ENCODE assay signal across 25 cellular contexts in the genomic region with DNA sequence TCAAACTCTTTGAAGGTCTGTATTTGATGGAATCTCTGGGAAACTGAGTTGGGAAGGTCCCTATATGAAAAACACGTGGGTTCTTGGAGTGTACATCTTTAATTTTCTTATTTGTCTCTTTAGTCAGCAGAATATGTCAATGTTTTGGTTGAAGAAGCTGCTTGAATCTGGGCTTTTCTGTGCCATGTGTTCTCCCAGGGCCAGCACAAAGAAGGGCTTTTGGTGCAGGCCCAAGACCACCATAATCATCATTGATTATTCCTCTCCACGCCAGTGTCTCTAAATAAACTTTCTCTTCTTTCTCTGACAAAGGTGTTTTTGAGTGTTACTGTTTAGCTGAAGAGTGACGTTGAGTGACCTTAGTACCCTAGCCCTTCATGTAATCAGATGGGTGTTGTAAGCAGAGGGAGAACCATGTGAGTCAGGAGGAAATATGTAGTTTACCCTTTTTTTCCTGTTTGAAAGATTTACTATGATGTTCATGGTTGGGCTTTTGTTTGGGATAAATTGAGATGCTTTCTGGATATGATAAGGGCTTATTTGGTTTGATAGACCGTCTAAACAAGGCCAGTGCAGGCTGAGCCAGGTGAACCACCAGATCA. TPM values are rescaled to one million over a fixed set of nuclear protein-coding genes. Genes with fewer than 3 reads are reported as not detected.
DNase-seq lines count a peak whose midpoint lies in the region; ATAC-seq, FAIRE-seq and TF ChIP-seq lines count a peak whose summit lies in the region.
"Had no signal": no experiment of that assay in that cellular context is flagged by ENCODE, and none has a peak within 500 bp of the region (broad histone marks: within the 10 kb centered on the region; RNA-seq: fewer than 3 reads in every experiment).

No MANE protein-coding gene starts in this region.

- TF ChIP-seq RAD21 in K562 (CRISPR knock-in tag; conservative IDR thresholded peaks at IDR 0.05 in 1 of 2, IDR thresholded peaks at IDR 0.05 in 1 of 2) (no peak), liver (IDR thresholded peaks at IDR 0.05) (peak; percentile 52)

- peak; percentile 38 for DNase-seq in HuH-7 (ENCODE audit: low spot score)
- no peak for DNase-seq in K562 (ENCODE audit: extremely low read depth in 1 of 4, low spot score in 3 of 4)
- peak; percentile 64 for DNase-seq in small intestine
- no peak for DNase-seq in NCI-H226
- no peak for DNase-seq in heart right ventricle
- no peak for DNase-seq in amygdala (lab: John Stamatoyannopoulos, UW)
- DNase-seq: 8988T; Calu3; CD4-positive, alpha-beta memory T cell; DND-41; EL; HCEC 1CT; KBM-7 had no signal

- no peaks in the 10 kb centered on the region for H3K9me1 ChIP-seq in K562 (ENCODE audit: control insufficient read depth, insufficient read depth, low read length)

- H3K4me3 ChIP-seq in K562: no peak overlapping the region
- H3K4me3 ChIP-seq in liver (ENCODE audit: low read depth in 1 of 3, low read length in 3 of 3): no peak overlapping the region
- H3K4me3 ChIP-seq in small intestine (ENCODE audit: low read depth in 1 of 2, low read length in 2 of 2): no peak overlapping the region
- no peak overlapping the region for H3K4me3 ChIP-seq in heart right ventricle
- H3K4me3 ChIP-seq: BLaER1, GM23338 had no signal

- no peaks in the 10 kb centered on the region for H3K9me3 ChIP-seq in K562 (replicated peaks; ENCODE audit: control insufficient read depth, insufficient read depth, low read depth, low read length)
- H3K9me3 ChIP-seq in liver (ENCODE audit: control insufficient read depth in 4 of 4, low read length in 3 of 4): no peaks in the 10 kb centered on the region
- H3K9me3 ChIP-seq in small intestine (ENCODE audit: control insufficient read depth, low read depth): no peaks in the 10 kb centered on the region
- no peaks in the 10 kb centered on the region for H3K9me3 ChIP-seq in heart right ventricle
- H3K9me3 ChIP-seq: BLaER1 had no signal

- no peaks in the 10 kb centered on the region for H4K20me1 ChIP-seq in K562 (replicated peaks; ENCODE audit: control insufficient read depth, insufficient read depth, low read length)
- H4K20me1 ChIP-seq: BLaER1 had no signal

- H3K27me3 ChIP-seq in K562 (ENCODE audit: control insufficient read depth in 2 of 2, insufficient read depth in 2 of 2, low read length in 2 of 2): no peaks in the 10 kb centered on the region
- no peaks in the 10 kb centered on the region for H3K27me3 ChIP-seq in liver (ENCODE audit: control insufficient read depth in 4 of 4, insufficient read depth in 4 of 4, low read length in 3 of 4)
- no peaks in the 10 kb centered on the region for H3K27me3 ChIP-seq in small intestine (ENCODE audit: control insufficient read depth in 2 of 2, insufficient read depth in 2 of 2, low read length in 2 of 2)
- no peaks in the 10 kb centered on the region for H3K27me3 ChIP-seq in heart right ventricle
- H3K27me3 ChIP-seq: BLaER1 had no signal

- H3K4me2 ChIP-seq in K562 (ENCODE audit: insufficient read depth, low read length): no peak overlapping the region
- H3K4me2 ChIP-seq: BLaER1, GM23338 had no signal

- H3K36me3 ChIP-seq in K562 (ENCODE audit: control insufficient read depth, insufficient read depth, low read length) (no peaks in the 10 kb centered on the region), liver (ENCODE audit: control insufficient read depth in 4 of 4, insufficient read depth in 3 of 4, low read depth in 1 of 4, low read length in 3 of 4) (no peaks in the 10 kb centered on the region), small intestine (ENCODE audit: control insufficient read depth in 2 of 2, insufficient read depth in 2 of 2, low read length in 2 of 2) (no peaks in the 10 kb centered on the region), heart right ventricle (no peaks in the 10 kb centered on the region)
- H3K36me3 ChIP-seq: BLaER1 had no signal

- in situ Hi-C loops in K562 (cut with MboI): no loop called here

- H2AFZ ChIP-seq in K562 (ENCODE audit: low read depth, low read length): peak overlapping the region; percentile 50
- H2AFZ ChIP-seq: GM23338 had no signal

- no peaks in the 10 kb centered on the region for H3K79me2 ChIP-seq in K562 (ENCODE audit: control insufficient read depth, insufficient read depth, low read length)

- WGBS in K562 (ENCODE audit: insufficient coverage, low coverage, missing lambda C conversion rate): 18% methylated on average over 4 of the region's 4 CpGs
- WGBS in liver: 28% methylated on average over 4 of the region's 4 CpGs
- WGBS in small intestine, 3 donors: 5 to 49% (median 26%) methylated on average over 4 of the region's 4 CpGs
- WGBS in heart right ventricle, 2 donors: 83% methylated on average over 4 of the region's 4 CpGs

- ATAC-seq in K562: no peak
- no peak for ATAC-seq in heart right ventricle
- no peak for ATAC-seq in HG03520 (IDR thresholded peaks at IDR 0.05; ENCODE audit: unreplicated experiment)
- ATAC-seq: GM23338 had no signal

- TF ChIP-seq CTCF in K562 (IDR thresholded peaks at IDR 0.05 in 2 of 3, conservative IDR thresholded peaks at IDR 0.05 in 1 of 3; ENCODE audit: insufficient read depth in 2 of 3, low read depth in 1 of 3, low read length in 3 of 3) (no peak), liver (IDR thresholded peaks at IDR 0.05; ENCODE audit: low read depth, low read length, missing input control) (no peak), heart right ventricle (IDR thresholded peaks at IDR 0.05) (no peak)

- intact Hi-C loops in K562 (cut with micrococcal nuclease) (loop anchor here (10.0 kb wide), 1 partner anchor 293 kb away; no protein-coding TSS in a partner anchor), heart right ventricle (cut with DNase I) (no loop called here)

- H3K9ac ChIP-seq in K562 (ENCODE audit: insufficient read depth in 1 of 2, low read depth in 2 of 2, low read length in 2 of 2) (no peak overlapping the region), liver (ENCODE audit: low read depth in 1 of 2, low read length in 2 of 2) (peak overlapping the region in 1 of 2 donors; percentile 17)
- H3K9ac ChIP-seq: BLaER1 had no signal

- H3K4me1 ChIP-seq in K562 (replicated peaks in 1 of 2; ENCODE audit: control insufficient read depth in 2 of 2, insufficient read depth in 2 of 2, low read length in 2 of 2) (no peaks in the 10 kb centered on the region), liver (ENCODE audit: control insufficient read depth in 4 of 4, insufficient read depth in 4 of 4, low read length in 3 of 4) (peaks cover 4 to 20% (median 6%) of the 10 kb centered on the region in 4 donors), small intestine (ENCODE audit: control insufficient read depth in 2 of 2, insufficient read depth in 1 of 2, low read depth in 1 of 2, low read length in 1 of 2) (peaks cover 0 to 2% of the 10 kb centered on the region in 2 donors), heart right ventricle (no peaks in the 10 kb centered on the region)

- no TSS peak for BruUV-seq in K562 (replicated peaks; lab: Mats Ljungman, UMichigan)

- TF ChIP-seq POLR2A in K562 (conservative IDR thresholded peaks at IDR 0.05): no peak

- TF ChIP-seq EP300 in K562 (IDR thresholded peaks at IDR 0.05; ENCODE audit: low read length): no peak

- CTCF ChIA-PET in K562 (lab: Yijun Ruan, JAX; ENCODE audit: low intra/inter-chr PET ratio): no interaction called here

- H3K27ac ChIP-seq in K562 (ENCODE audit: extremely low read depth, low read depth, low read length) (no peak overlapping the region), liver (ENCODE audit: low read depth in 1 of 2, low read length in 2 of 2) (peak overlapping the region; percentile 81 to 92), small intestine (ENCODE audit: low read depth in 1 of 2, low read length in 1 of 2) (no peak overlapping the region), heart right ventricle (no peak overlapping the region)
- H3K27ac ChIP-seq: BLaER1 had no signal

- FAIRE-seq in K562 (lab: Jason Lieb, UNC) (no peak), small intestine (lab: Jason Lieb, UNC) (no peak)
- FAIRE-seq: G401.6, GM12891, GM19239, H54, HTR-8/SVneo had no signal

- POLR2A ChIA-PET in K562 (lab: Yijun Ruan, JAX): no interaction called here

TF ChIP-seq in K562, 482 proteins besides CTCF, POLR2A, EP300 and RAD21 (continues in another document):
- TF ChIP-seq KHSRP (IDR thresholded peaks at IDR 0.05): no peak

TF ChIP-seq in liver, 16 proteins besides CTCF, POLR2A, EP300 and RAD21 (continues in another document):
- TF ChIP-seq YY1 (IDR thresholded peaks at IDR 0.05) (peak; percentile 77), HNF4A (conservative IDR thresholded peaks at IDR 0.05) (peak; percentile 93 to 96), FOXA1 (IDR thresholded peaks at IDR 0.05) (peak; percentile 51)

RNA-seq across cellular contexts. Expression of a gene that starts 11.6 kb away (rescaled TPM):
- not detected in 2 replicates for total RNA-seq in K562 (2011; cell fraction: chromatin; rRNA removed; ENCODE audit: low replicate concordance)
- total RNA-seq in K562 (2011; cell fraction: nucleolus; rRNA removed): not detected in 2 replicates
- total RNA-seq in K562 (2011; cell fraction: nucleoplasm; rRNA removed): not detected in 2 replicates
- total RNA-seq in K562 (2014; rRNA removed) (not detected in 2 replicates), K562 (2014; rRNA removed; fragmentation: Illumina TruSeq; extraction: Trizol) (not detected in 2 replicates), K562 (2015; rRNA removed; fragmentation: Illumina TruSeq; extraction: Trizol) (not detected in 2 replicates), K562 (2021) (not detected in 2 replicates), liver (not detected), heart right ventricle (not detected)
- polyA plus RNA-seq in K562 (2011; rRNA removed) (not detected in 2 replicates), K562 (2014; fragmentation: Illumina TruSeq; extraction: Trizol) (not detected in 2 replicates), K562 (2014; fragmentation: Nextera tagmentation; extraction: Ambion mirVana) (not detected), K562 (2014; rRNA removed) (not detected in 2 replicates), liver (not detected), small intestine (not detected), heart right ventricle (not detected)
- polyA plus RNA-seq in K562 (2011; cell fraction: cytosol; rRNA removed): not detected in 2 replicates
- polyA plus RNA-seq in K562 (2011; cell fraction: nucleus; rRNA removed): not detected in 2 replicates
- polyA plus RNA-seq in K562 (2012): not detected in 2 replicates
- not detected in 2 replicates for polyA minus RNA-seq in K562 (2011; rRNA and poly(A)+ RNA removed)
- not detected in 2 replicates for polyA minus RNA-seq in K562 (2011; cell fraction: cytosol; rRNA and poly(A)+ RNA removed)
- not detected in 2 replicates for polyA minus RNA-seq in K562 (2011; cell fraction: nucleus; rRNA and poly(A)+ RNA removed)
- total RNA-seq: A673; Calu3; CD4-positive, alpha-beta memory T cell; GM23338 had no signal
- polyA plus RNA-seq: AG04450; CD14-positive monocyte; CD4-positive, alpha-beta memory T cell; GM23338 had no signal

Comparison
In these comparisons a context has a peak if more than half of its experiments do, and no peak if none do; other contexts are left out.
1. DNase-seq: peak in HuH-7 (single experiment) and small intestine (single experiment); none in K562 (0 of 4), NCI-H226 (single experiment), heart right ventricle (0 of 2) and amygdala (0 of 56).
2. H3K27ac ChIP-seq: peak in liver (2 of 2); none in K562 (single experiment), small intestine (0 of 2) and heart right ventricle (0 of 10).